In genomic region chr2:37871453-37872191, GRCh38 we compare ENCODE assay signal across 9 cellular contexts. TPM values are rescaled to one million over a fixed set of nuclear protein-coding genes. Genes with fewer than 3 reads are reported as not detected.
DNase-seq lines count a peak whose midpoint lies in the region; ATAC-seq and TF ChIP-seq lines count a peak whose summit lies in the region.
"Had no signal": no experiment of that assay in that cellular context is flagged by ENCODE, and none has a peak within 500 bp of the region (broad histone marks: within the 10 kb centered on the region; RNA-seq: fewer than 3 reads in every experiment).

No MANE protein-coding gene starts in this region.

- H4K8ac ChIP-seq in IMR-90 (ENCODE audit: low read depth in 2 of 2, low read length in 2 of 2), result peak overlapping the region; percentile 48 to 72; a peak in 2 of 4 replicates

- peak overlapping the region; percentile 37; the same call in 1 of the 2 replicates for H3K4me2 ChIP-seq in IMR-90 (ENCODE audit: low read depth, low read length)

- BruUV-seq in IMR-90 (replicated peaks; lab: Mats Ljungman, UMichigan), result no TSS peak

- DNase-seq in Caki2 (ENCODE audit: low read depth) (peak; percentile 19), IMR-90 (peak; percentile 81), dorsolateral prefrontal cortex (no peak), transverse colon (no peak), GM19238 (ENCODE audit: insufficient read length, low spot score) (no peak), DMS79 treated with DMSO at 0.1 percent for 48 hours (lab: John Stamatoyannopoulos, UW) (no peak)
- DNase-seq in stimulated activated CD4-positive, alpha-beta T cell treated with anti-CD3 and anti-CD28 coated beads, Interleukin-1b, Interleukin-23, amount 100 ng/mL, for 48 hours, result no peak

- TF ChIP-seq CTCF in IMR-90 (conservative IDR thresholded peaks at IDR 0.05; ENCODE audit: low read depth, low read length) (no peak), dorsolateral prefrontal cortex (IDR thresholded peaks at IDR 0.05 in 54 of 56, conservative IDR thresholded peaks at IDR 0.05 in 2 of 56; ENCODE audit: low read depth in 1 of 56, partially characterized antibody in 56 of 56) (no peak), transverse colon (IDR thresholded peaks at IDR 0.05) (no peak)

- TF ChIP-seq RAD21 in IMR-90 (IDR thresholded peaks at IDR 0.05; ENCODE audit: low read length), result no peak

- H3K4ac ChIP-seq in IMR-90 (ENCODE audit: low read depth, low read length), result peak overlapping the region; percentile 73

- H2BK20ac ChIP-seq in IMR-90 (ENCODE audit: low read depth, low read length), result peak overlapping the region; percentile 75; the same call in 1 of the 2 replicates

- in situ Hi-C loops in Caki2 (cut with HindIII; ENCODE audit: low pct_unique_long_range_greater_than_20kb, low sequenced_read_pairs), result no loop called here
- in situ Hi-C loops in IMR-90 (cut with MboI; ENCODE audit: low sequenced_read_pairs), result no loop called here
- in situ Hi-C loops in transverse colon (cut with MboI; ENCODE audit: low pct_ligation_motif_present in 1 of 4, low pct_unique_long_range_greater_than_20kb in 1 of 4, low sequenced_read_pairs in 3 of 4), result no loop called here

- H3K27ac ChIP-seq in IMR-90 (ENCODE audit: insufficient read depth, low read length) (no peak overlapping the region), dorsolateral prefrontal cortex (peak overlapping the region in 34 of 59 donors; percentile 0 to 80 (median 54)), transverse colon (peak overlapping the region; percentile 69 to 87 (median 78))
- H3K27ac ChIP-seq: HL-60 had no signal

- H3K4me1 ChIP-seq in IMR-90 (ENCODE audit: control insufficient read depth, insufficient read depth, low read length) (peaks cover 16% of the 10 kb centered on the region), transverse colon (peaks cover 5 to 16% (median 11%) of the 10 kb centered on the region in 4 donors)

- peak overlapping the region; percentile 59; the same call in 1 of the 2 replicates for H3K23ac ChIP-seq in IMR-90 (ENCODE audit: low read depth, low read length)

- POLR2A ChIA-PET in IMR-90 (lab: Charles Lee; ENCODE audit: unreplicated experiment), result interaction anchor here (0.5 to 0.7 kb wide), 3 partner anchors 89 to 279 kb away, joined by 3 to 11 read pairs (median 4); no protein-coding TSS in a partner anchor

- no peaks in the 10 kb centered on the region for H3K36me3 ChIP-seq in IMR-90 (ENCODE audit: control insufficient read depth, insufficient read depth, low read length)
- no peaks in the 10 kb centered on the region for H3K36me3 ChIP-seq in transverse colon

- no peak overlapping the region for H2AFZ ChIP-seq in IMR-90 (replicated peaks; ENCODE audit: low read length, poor library complexity)

- CTCF ChIA-PET in IMR-90 (lab: Yijun Ruan, JAX), result interaction anchor here (0.6 to 1.5 kb wide), 4 partner anchors 21 to 476 kb away, joined by 3 to 6 read pairs (median 6); no protein-coding TSS in a partner anchor

- no peak overlapping the region for H3K9ac ChIP-seq in IMR-90 (ENCODE audit: low read depth, low read length)

- peak overlapping the region; percentile 88 for H2BK120ac ChIP-seq in IMR-90 (ENCODE audit: low read depth, low read length)

- H3K9me1 ChIP-seq in IMR-90 (ENCODE audit: insufficient read depth, low read length), result peaks cover 20% of the 10 kb centered on the region

- H3K56ac ChIP-seq in IMR-90 (ENCODE audit: extremely low read depth, insufficient read depth, low read length), result no peak overlapping the region

- dilution Hi-C loops in IMR-90 (cut with HindIII; ENCODE audit: low sequenced_read_pairs, unreplicated experiment), result no loop called here

- ATAC-seq in GM19452 (IDR thresholded peaks at IDR 0.05; ENCODE audit: unreplicated experiment) (peak; percentile 79), IMR-90 (ENCODE audit: low read depth) (peak; percentile 72)

- no peak for TF ChIP-seq EP300 in transverse colon (IDR thresholded peaks at IDR 0.05; ENCODE audit: low read depth)

- H4K91ac ChIP-seq in IMR-90 (ENCODE audit: insufficient read depth, low read depth, low read length), result peak overlapping the region; percentile 64

- H2BK15ac ChIP-seq in IMR-90 (ENCODE audit: low read depth, low read length), result peak overlapping the region; percentile 10; the same call in 2 of the 3 replicates

- TF ChIP-seq POLR2A in IMR-90 (IDR thresholded peaks at IDR 0.05; ENCODE audit: low read depth, low read length) (no peak), transverse colon (IDR thresholded peaks at IDR 0.05) (no peak)

- peak overlapping the region; percentile 95 for H2AK5ac ChIP-seq in IMR-90 (ENCODE audit: low read depth, low read length)

- no peak overlapping the region for H2AK9ac ChIP-seq in IMR-90 (replicated peaks; ENCODE audit: low read depth, low read length, poor library complexity)

- H3K79me1 ChIP-seq in IMR-90 (ENCODE audit: low read depth in 1 of 2, low read length in 2 of 2), result no peaks in the 10 kb centered on the region

- 0% methylated on average over 1 of the region's 7 CpGs; no CpG with 5 or more reads in 1 of the 2 experiments for WGBS in IMR-90 (ENCODE audit: extremely low coverage in 2 of 2, insufficient read length in 1 of 2), 2 experiments
- WGBS in transverse colon (ENCODE audit: low coverage in 1 of 2), 2 donors, result 61% methylated on average over 7 of the region's 7 CpGs

- H4K5ac ChIP-seq in IMR-90 (ENCODE audit: low read depth, low read length), result no peak overlapping the region

- H3K18ac ChIP-seq in IMR-90 (ENCODE audit: low read depth, low read length), result peak overlapping the region; percentile 58; the same call in 1 of the 2 replicates

- no peak overlapping the region for H3K4me3 ChIP-seq in IMR-90 (ENCODE audit: insufficient read depth, low read depth, low read length)
- H3K4me3 ChIP-seq in dorsolateral prefrontal cortex, result no peak overlapping the region
- H3K4me3 ChIP-seq in transverse colon, result no peak overlapping the region

- no peaks in the 10 kb centered on the region for H4K20me1 ChIP-seq in IMR-90 (ENCODE audit: insufficient read depth, low read length)

- peak overlapping the region; percentile 81 for H3K14ac ChIP-seq in IMR-90 (replicated peaks; ENCODE audit: low read depth, low read length)

- H3K27me3 ChIP-seq in IMR-90 (ENCODE audit: control insufficient read depth, insufficient read depth, low read length) (no peaks in the 10 kb centered on the region), dorsolateral prefrontal cortex (peaks cover 0 to 2% (median 0%) of the 10 kb centered on the region in 45 donors), transverse colon (no peaks in the 10 kb centered on the region)

- intact Hi-C loops in IMR-90 (cut with micrococcal nuclease), result no loop called here
- intact Hi-C loops in dorsolateral prefrontal cortex (cut with DNase I), result loop anchor here in 1 of 2 donors (5.0 kb wide), 2 partner anchors 199 to 479 kb away; partner anchors contain the start of gene CDC42EP3
- intact Hi-C loops in transverse colon (cut with DNase I; ENCODE audit: low total_unique reads), result loop anchor here (5.0 kb wide), 1 partner anchor 34 kb away; no protein-coding TSS in a partner anchor

- peak overlapping the region; percentile 36 for H2BK5ac ChIP-seq in IMR-90 (ENCODE audit: low read depth, low read length, poor library complexity, severe bottlenecking)

- no peaks in the 10 kb centered on the region for H3K9me3 ChIP-seq in IMR-90 (ENCODE audit: control insufficient read depth, insufficient read depth, low read length)
- no peaks in the 10 kb centered on the region for H3K9me3 ChIP-seq in transverse colon

TF ChIP-seq in IMR-90, 13 proteins besides CTCF, POLR2A, EP300 and RAD21:
- no peak for TF ChIP-seq NFE2L2 (IDR thresholded peaks at IDR 0.05; ENCODE audit: low read depth, low read length)
- no peak for TF ChIP-seq MXI1 (IDR thresholded peaks at IDR 0.05; ENCODE audit: borderline replicate concordance, low read depth, low read length)
- peak; percentile 72 for TF ChIP-seq MAFK (IDR thresholded peaks at IDR 0.05; ENCODE audit: low read depth, low read length)
- TF ChIP-seq RFX5 (IDR thresholded peaks at IDR 0.05; ENCODE audit: low read depth, low read length), result no peak
- peak; percentile 40; the same call in 1 of the 2 replicates for TF ChIP-seq FOS (IDR thresholded peaks at IDR 0.05; ENCODE audit: low read depth, low read length)
- TF ChIP-seq USF2 (IDR thresholded peaks at IDR 0.05; ENCODE audit: low read depth, low read length), result no peak
- TF ChIP-seq CEBPB (IDR thresholded peaks at IDR 0.05; ENCODE audit: low read depth, low read length), result peak; percentile 93
- no peak for TF ChIP-seq SMC3 (IDR thresholded peaks at IDR 0.05; ENCODE audit: low read depth, low read length)
- TF ChIP-seq RCOR1 (IDR thresholded peaks at IDR 0.05; ENCODE audit: insufficient replicate concordance, low read length), result no peak
- TF ChIP-seq BHLHE40 (IDR thresholded peaks at IDR 0.05; ENCODE audit: low read depth, low read length), result peak; percentile 33; the same call in 1 of the 2 replicates
- TF ChIP-seq MAZ (IDR thresholded peaks at IDR 0.05; ENCODE audit: borderline replicate concordance, low read depth, low read length), result no peak
- no peak for TF ChIP-seq CHD1 (IDR thresholded peaks at IDR 0.05; ENCODE audit: low read depth, low read length)
- TF ChIP-seq ELK1 (IDR thresholded peaks at IDR 0.05; ENCODE audit: borderline replicate concordance, low read depth, low read length), result no peak

RNA-seq across cellular contexts. Expression of gene RMDN2, which starts 53.5 kb away (rescaled TPM):
- 1.9 and 4.8 TPM in 2 replicates for total RNA-seq in Caki2 (2014; rRNA removed; shearing (Covaris generic); ENCODE audit: low replicate concordance)
- total RNA-seq in IMR-90 (2012; rRNA removed) (2.3 and 5.8 TPM in 2 replicates), dorsolateral prefrontal cortex (10 to 100 TPM in 115 of 120 experiments, 1 to 10 TPM in 5; 6.9 to 24.8 (median 14.3) TPM), transverse colon (10 to 100 TPM; 12.3 to 48.3 (median 28.9) TPM)
- 3.0 TPM in 2 replicates for polyA plus RNA-seq in IMR-90 (2012; rRNA removed)
- 0.24 and 0.30 TPM in 2 replicates for polyA plus RNA-seq in IMR-90 (2012; cell fraction: cytosol; rRNA removed)
- polyA plus RNA-seq in IMR-90 (2012; cell fraction: nucleus; rRNA removed; ENCODE audit: low replicate concordance), result 0.32 and 4.1 TPM in 2 replicates

Comparison
In these comparisons a context has a peak if more than half of its experiments do, and no peak if none do; other contexts are left out.
1. DNase-seq: peak in Caki2 (single experiment) and IMR-90 (single experiment); none in dorsolateral prefrontal cortex (0 of 10), transverse colon (single experiment), stimulated activated CD4-positive, alpha-beta T cell treated with anti-CD3 and anti-CD28 coated beads, Interleukin-1b, Interleukin-23, amount 100 ng/mL, for 48 hours (single experiment), GM19238 (single experiment) and DMS79 treated with DMSO at 0.1 percent for 48 hours (single experiment).